23 cellular contexts compared by ENCODE assay signal in genomic region chr2:65687614-65688013, GRCh38.
"Had no signal": no experiment of that assay in that cellular context is flagged by ENCODE, and none has a peak within 500 bp of the region (broad histone marks: within the 10 kb centered on the region; RNA-seq: fewer than 3 reads in every experiment).

No MANE protein-coding gene starts in this region.

- H3K4me1 Mint-ChIP-seq: activated CD8-positive, alpha-beta memory T cell treated with anti-CD3 and anti-CD28 coated beads, Interleukin-2, amount 10 ng/mL, durations not matched to agents 7 days and 5 days; activated naive CD4-positive, alpha-beta T cell treated with anti-CD3 and anti-CD28 coated beads, Interleukin-2, amount 50 U/mL, for 24 hours; T-helper 17 cell had no signal

- H3K9me3 ChIP-seq: SJSA1 had no signal

- DNase-seq: activated CD4-positive, alpha-beta T cell treated with anti-CD3 and anti-CD28 coated beads for 48 hours; activated CD4-positive, alpha-beta T cell treated with anti-CD3 and anti-CD28 coated beads, Interleukin-2, amount 50 U/mL, for 4 hours; activated CD4-positive, CD25-positive, alpha-beta regulatory T cell treated with anti-CD3 and anti-CD28 coated beads, Interleukin-2, amount 50 U/mL, for 72 hours; activated CD8-positive, alpha-beta memory T cell treated with anti-CD3 and anti-CD28 coated beads, Interleukin-2, amount 10 ng/mL, durations not matched to agents 7 days and 5 days; activated effector memory CD4-positive, alpha-beta T cell treated with Interleukin-2 at 50 U/mL for 16 hours; activated naive CD4-positive, alpha-beta T cell; activated T-cell treated with anti-CD3 and anti-CD28 coated beads, Interleukin-2, amount 50 U/mL, for 24 hours; aorta; MM.1S; NCI-H1930; NCI-H2171; NCI-H2227 treated with DMSO at 0.1 percent for 48 hours; NCI-H446 treated with DMSO at 0.1 percent for 48 hours; NCI-H524 treated with DMSO at 0.1 percent for 48 hours; RPMI8226; SHP77; T-helper 17 cell; T-helper 9 cell had no signal

- H3K36me3 ChIP-seq: SJSA1 had no signal

- H3K4me3 Mint-ChIP-seq: activated CD8-positive, alpha-beta memory T cell treated with anti-CD3 and anti-CD28 coated beads, Interleukin-2, amount 10 ng/mL, durations not matched to agents 7 days and 5 days; activated naive CD4-positive, alpha-beta T cell treated with anti-CD3 and anti-CD28 coated beads, Interleukin-2, amount 50 U/mL, for 24 hours; activated T-cell treated with anti-CD3 and anti-CD28 coated beads, Interleukin-2, amount 50 U/mL, for 24 hours; activated T-helper 1 cell treated with anti-CD3 and anti-CD28 coated beads, Interleukin-12 subunit alpha, Interleukin-12 subunit beta, Interleukin-2, Interleukin-4 antibody, amounts not matched to agents 30 ng/mL and 10 ng/mL and 1 ng/mL, durations not matched to agents 14 hours and 24 hours and 36 hours; T-helper 17 cell; WTC11 had no signal

- H3K27ac ChIP-seq: SJSA1 had no signal

- ATAC-seq: activated CD8-positive, alpha-beta memory T cell treated with anti-CD3 and anti-CD28 coated beads, Interleukin-2, amount 10 ng/mL, durations not matched to agents 7 days and 5 days; T-helper 17 cell had no signal

- H3K4me3 ChIP-seq: K562, SJSA1 had no signal

- H3K36me3 Mint-ChIP-seq: activated CD8-positive, alpha-beta memory T cell treated with anti-CD3 and anti-CD28 coated beads, Interleukin-2, amount 10 ng/mL, durations not matched to agents 7 days and 5 days; activated naive CD4-positive, alpha-beta T cell treated with anti-CD3 and anti-CD28 coated beads, Interleukin-2, amount 50 U/mL, for 24 hours had no signal

- H3K4me1 ChIP-seq: SJSA1 had no signal

- H3K27ac Mint-ChIP-seq: activated CD8-positive, alpha-beta memory T cell treated with anti-CD3 and anti-CD28 coated beads, Interleukin-2, amount 10 ng/mL, durations not matched to agents 7 days and 5 days; activated naive CD4-positive, alpha-beta T cell treated with anti-CD3 and anti-CD28 coated beads, Interleukin-2, amount 50 U/mL, for 24 hours; activated T-cell treated with anti-CD3 and anti-CD28 coated beads, Interleukin-2, amount 50 U/mL, for 24 hours; activated T-helper 1 cell treated with anti-CD3 and anti-CD28 coated beads, Interleukin-12 subunit alpha, Interleukin-12 subunit beta, Interleukin-2, Interleukin-4 antibody, amounts not matched to agents 30 ng/mL and 10 ng/mL and 1 ng/mL, durations not matched to agents 14 hours and 24 hours and 36 hours; T-helper 17 cell; WTC11 had no signal

- H3K9me3 Mint-ChIP-seq: activated naive CD4-positive, alpha-beta T cell treated with anti-CD3 and anti-CD28 coated beads, Interleukin-2, amount 50 U/mL, for 24 hours; activated T-cell treated with anti-CD3 and anti-CD28 coated beads, Interleukin-2, amount 50 U/mL, for 24 hours; activated T-helper 1 cell treated with anti-CD3 and anti-CD28 coated beads, Interleukin-12 subunit alpha, Interleukin-12 subunit beta, Interleukin-2, Interleukin-4 antibody, amounts not matched to agents 30 ng/mL and 10 ng/mL and 1 ng/mL, durations not matched to agents 14 hours and 24 hours and 36 hours had no signal
